10 cellular contexts compared by ENCODE assay signal in the genomic region with DNA sequence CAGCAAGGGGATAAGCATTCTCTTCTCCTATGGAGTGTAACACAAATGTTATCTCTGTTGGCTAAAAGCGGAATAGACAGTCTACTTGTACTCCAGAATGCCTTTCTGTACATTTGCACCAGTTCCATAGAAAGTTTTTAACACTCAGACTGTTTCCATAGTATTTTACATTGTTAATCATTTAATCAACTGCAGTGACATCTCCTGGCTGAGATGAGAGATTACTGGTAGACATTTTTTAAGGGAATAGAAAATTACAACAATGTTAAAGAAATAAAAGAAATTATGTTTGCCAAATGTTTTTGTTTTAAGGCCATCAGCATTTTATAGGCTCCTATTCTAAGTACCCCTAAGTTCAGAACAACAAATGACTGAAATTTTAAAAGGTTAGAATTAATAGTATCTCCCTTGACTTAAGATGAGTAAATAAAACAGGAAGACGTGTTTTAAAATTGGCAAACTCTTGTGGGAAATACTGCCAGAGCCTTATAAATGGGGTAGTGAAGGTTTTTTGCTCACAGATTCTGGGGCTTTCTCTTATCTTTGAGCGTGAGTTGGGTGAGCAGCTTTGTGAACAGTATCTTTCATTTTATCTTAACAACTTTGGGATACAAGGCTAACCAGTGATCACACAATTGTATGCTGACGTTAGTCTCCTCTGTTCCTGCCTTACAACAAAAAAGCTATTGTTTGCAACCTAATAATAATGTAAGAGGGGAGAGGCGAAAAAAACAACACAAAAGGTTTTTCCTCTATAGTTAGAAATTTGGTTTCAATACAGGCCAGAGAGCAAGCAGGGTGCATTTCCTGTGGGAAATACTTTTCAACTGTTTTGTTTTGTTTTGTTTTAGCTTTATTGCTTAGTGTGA.
DNase-seq lines count a peak whose midpoint lies in the region; ATAC-seq and TF ChIP-seq lines count a peak whose summit lies in the region.
"Had no signal": no experiment of that assay in that cellular context is flagged by ENCODE, and none has a peak within 500 bp of the region (broad histone marks: within the 10 kb centered on the region; RNA-seq: fewer than 3 reads in every experiment).

No MANE protein-coding gene starts in this region.

- no peaks in the 10 kb centered on the region for H3K27me3 ChIP-seq in heart right ventricle
- H3K27me3 ChIP-seq in right cardiac atrium (ENCODE audit: control insufficient read depth, insufficient read depth) = no peaks in the 10 kb centered on the region
- no peaks in the 10 kb centered on the region for H3K27me3 ChIP-seq in kidney epithelial cell (ENCODE audit: control insufficient read depth, insufficient read depth, low read length)
- H3K27me3 ChIP-seq in upper lobe of right lung = no peaks in the 10 kb centered on the region

- ATAC-seq in heart right ventricle = peak in 5 of 8 donors; percentile 25 to 73 (median 67)
- ATAC-seq in right cardiac atrium = no peak
- ATAC-seq in upper lobe of right lung = no peak
- ATAC-seq in HG03025 (IDR thresholded peaks at IDR 0.05; ENCODE audit: low FRiP score, unreplicated experiment) = no peak
- ATAC-seq in GM21515 (IDR thresholded peaks at IDR 0.05; ENCODE audit: unreplicated experiment) = no peak
- ATAC-seq: K562 had no signal

- H3K36me3 ChIP-seq in heart right ventricle = no peaks in the 10 kb centered on the region
- no peaks in the 10 kb centered on the region for H3K36me3 ChIP-seq in kidney epithelial cell (ENCODE audit: control insufficient read depth, insufficient read depth, low read length)
- no peaks in the 10 kb centered on the region for H3K36me3 ChIP-seq in upper lobe of right lung

- WGBS in heart right ventricle, 2 donors = 27 to 39% methylated on average over 5 of the region's 5 CpGs
- WGBS in right cardiac atrium = 25% methylated on average over 5 of the region's 5 CpGs

- in situ Hi-C loops in astrocyte of the spinal cord (cut with HindIII; ENCODE audit: low sequenced_read_pairs) = no loop called here

- peaks cover 5 to 90% (median 73%) of the 10 kb centered on the region in 9 donors for H3K4me1 ChIP-seq in heart right ventricle
- H3K4me1 ChIP-seq in right cardiac atrium (ENCODE audit: control insufficient read depth, insufficient read depth, low read length) = peaks cover 9% of the 10 kb centered on the region
- peaks cover 15% of the 10 kb centered on the region for H3K4me1 ChIP-seq in upper lobe of right lung

- peak in 7 of 9 donors; percentile 27 to 60 (median 43) for TF ChIP-seq CTCF in heart right ventricle (IDR thresholded peaks at IDR 0.05)
- peak; percentile 10 for TF ChIP-seq CTCF in astrocyte of the spinal cord (IDR thresholded peaks at IDR 0.05; ENCODE audit: low read depth, low read length)
- peak; percentile 12 for TF ChIP-seq CTCF in kidney epithelial cell (IDR thresholded peaks at IDR 0.05; ENCODE audit: insufficient read depth, low read length, poor library complexity, severe bottlenecking)
- peak; percentile 30 for TF ChIP-seq CTCF in upper lobe of right lung (IDR thresholded peaks at IDR 0.05)

- intact Hi-C loops in heart right ventricle (cut with DNase I) (loop anchor here in 6 of 10 donors (5.0 to 10.0 kb wide), 2 partner anchors 290 to 292 kb away; partner anchors contain the start of gene FBXL7 (in 6 of the 6)), right cardiac atrium (cut with DNase I) (loop anchor here in 1 of 4 donors (10.0 kb wide), 1 partner anchor 300 kb away; no protein-coding TSS in a partner anchor), upper lobe of right lung (cut with DNase I) (no loop called here)

- H3K27ac ChIP-seq in heart right ventricle (peak overlapping the region in 9 of 10 donors; percentile 15 to 69 (median 49)), right cardiac atrium (ENCODE audit: low read length) (no peak overlapping the region), upper lobe of right lung (no peak overlapping the region)

- no peaks in the 10 kb centered on the region for H3K9me3 ChIP-seq in heart right ventricle
- H3K9me3 ChIP-seq in right cardiac atrium (ENCODE audit: control insufficient read depth, low read length) = no peaks in the 10 kb centered on the region
- H3K9me3 ChIP-seq in upper lobe of right lung = no peaks in the 10 kb centered on the region

- H3K4me3 ChIP-seq in heart right ventricle (no peak overlapping the region), right cardiac atrium (ENCODE audit: low read length) (no peak overlapping the region), astrocyte of the spinal cord (ENCODE audit: low read depth, low read length) (no peak overlapping the region), kidney epithelial cell (ENCODE audit: low read depth, low read length) (no peak overlapping the region), upper lobe of right lung (no peak overlapping the region)
- H3K4me3 ChIP-seq: K562 had no signal

- no peak for DNase-seq in heart right ventricle
- no peak for DNase-seq in right cardiac atrium
- DNase-seq in astrocyte of the spinal cord (ENCODE audit: low read depth, low spot score) = no peak
- no peak for DNase-seq in kidney epithelial cell (ENCODE audit: low read depth)
- DNase-seq in upper lobe of right lung = no peak
- DNase-seq in SK-N-DZ (ENCODE audit: low spot score) = no peak
- DNase-seq: naive B cell had no signal

Comparison
In these comparisons a context has a peak if more than half of its experiments do, and no peak if none do; other contexts are left out.
1. ATAC-seq: peak in heart right ventricle (5 of 8); none in right cardiac atrium (0 of 2), upper lobe of right lung (single experiment), HG03025 (single experiment) and GM21515 (single experiment).
2. H3K27ac ChIP-seq: peak in heart right ventricle (9 of 10); none in right cardiac atrium (single experiment) and upper lobe of right lung (single experiment).
3. Peak in every context shown above with its lines, with median percentiles within 50 percentile points of each other: CTCF ChIP-seq.